ENCODE assay signal across 13 cellular contexts in the genomic region with DNA sequence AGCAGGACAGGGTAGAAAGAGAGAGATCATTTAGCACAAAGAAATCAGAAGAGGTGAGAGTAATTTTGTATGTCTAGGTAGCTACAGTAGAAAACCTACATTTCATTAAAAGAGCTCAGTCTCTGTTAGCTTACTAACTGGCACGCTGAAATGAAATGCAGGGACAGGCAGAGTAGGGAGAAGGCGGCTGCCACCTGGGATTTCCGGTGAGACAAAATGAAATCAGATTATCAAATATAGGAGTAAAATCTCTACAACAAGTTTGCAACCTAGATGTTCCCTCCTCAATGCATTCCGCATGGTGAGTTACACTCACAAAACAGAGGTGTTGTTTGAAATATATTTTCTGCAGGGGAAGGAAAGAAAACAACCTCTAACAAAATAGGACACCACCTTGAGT. TPM values are rescaled to one million over a fixed set of nuclear protein-coding genes. Genes with fewer than 3 reads are reported as not detected.
DNase-seq lines count a peak whose midpoint lies in the region; ATAC-seq and TF ChIP-seq lines count a peak whose summit lies in the region.
"Had no signal": no experiment of that assay in that cellular context is flagged by ENCODE, and none has a peak within 500 bp of the region (broad histone marks: within the 10 kb centered on the region; RNA-seq: fewer than 3 reads in every experiment).

No MANE protein-coding gene starts in this region.

- ATAC-seq in central memory CD8-positive, alpha-beta T cell (replicated peaks; ENCODE audit: extremely low read depth, poor library complexity, severe bottlenecking) = no peak
- no peak for ATAC-seq in HG02885 (IDR thresholded peaks at IDR 0.05; ENCODE audit: poor library complexity, unreplicated experiment)

- peaks cover 72% of the 10 kb centered on the region for H3K4me1 Mint-ChIP-seq in central memory CD8-positive, alpha-beta T cell

- H3K4me3 ChIP-seq in OCI-LY1 (ENCODE audit: low read depth, low read length, poor library complexity, severe bottlenecking) (peak overlapping the region; percentile 32), suprapubic skin (no peak overlapping the region)
- H3K4me3 ChIP-seq: skin epidermis had no signal

- no peaks in the 10 kb centered on the region for H4K20me1 ChIP-seq in OCI-LY1 (ENCODE audit: insufficient read depth, low read length)

- peak overlapping the region; percentile 56 for H3K4me2 ChIP-seq in OCI-LY1 (ENCODE audit: low read length)

- H3K4me1 ChIP-seq in OCI-LY1 (ENCODE audit: insufficient read depth, low read length, severe bottlenecking) (peaks cover 100% of the 10 kb centered on the region), suprapubic skin (no peaks in the 10 kb centered on the region)

- H3K27me3 Mint-ChIP-seq in central memory CD8-positive, alpha-beta T cell = no peaks in the 10 kb centered on the region

- H3K9me3 ChIP-seq in OCI-LY1 (ENCODE audit: low read length) = no peaks in the 10 kb centered on the region
- no peaks in the 10 kb centered on the region for H3K9me3 ChIP-seq in suprapubic skin

- peak overlapping the region; percentile 56 for H3K9ac ChIP-seq in OCI-LY1 (ENCODE audit: low read length)

- peak; percentile 45 for DNase-seq in stimulated activated CD4-positive, alpha-beta T cell treated with anti-CD3 and anti-CD28 coated beads, Interleukin-1b, Interleukin-23, amount 100 ng/mL, for 48 hours
- DNase-seq in stimulated activated CD4-positive, alpha-beta T cell treated with anti-CD3 and anti-CD28 coated beads, Interleukin-4, amount 100 ng/mL, for 4 hours = no peak
- DNase-seq in central memory CD8-positive, alpha-beta T cell (ENCODE audit: low spot score in 2 of 2) = no peak
- DNase-seq in COLO668 (lab: John Stamatoyannopoulos, UW; ENCODE audit: unreplicated experiment) (no peak), suprapubic skin (ENCODE audit: low spot score in 2 of 2) (no peak)
- DNase-seq: brain microvascular endothelial cell; DMS79; effector CD4-positive, alpha-beta T cell; KG1; NCI-H2171 had no signal

- H3K27me3 ChIP-seq in OCI-LY1 (ENCODE audit: insufficient read depth, low read length) = no peaks in the 10 kb centered on the region
- no peaks in the 10 kb centered on the region for H3K27me3 ChIP-seq in suprapubic skin
- H3K27me3 ChIP-seq: brain microvascular endothelial cell had no signal

- no peak overlapping the region for H2AFZ ChIP-seq in OCI-LY1 (ENCODE audit: low read length)

- no peaks in the 10 kb centered on the region for H3K9me2 ChIP-seq in OCI-LY1 (ENCODE audit: low read depth, low read length)

- TF ChIP-seq POLR2A in suprapubic skin (IDR thresholded peaks at IDR 0.05) = no peak

- H3K36me3 Mint-ChIP-seq in central memory CD8-positive, alpha-beta T cell (ENCODE audit: insufficient read depth) = peaks cover 28% of the 10 kb centered on the region

- peak overlapping the region; percentile 84 for H3K27ac Mint-ChIP-seq in central memory CD8-positive, alpha-beta T cell (ENCODE audit: low read depth)

- H3K36me3 ChIP-seq in OCI-LY1 (ENCODE audit: insufficient read depth, low read length) (peaks cover 82% of the 10 kb centered on the region), suprapubic skin (peaks cover 25% of the 10 kb centered on the region)

- peaks cover 7% of the 10 kb centered on the region; the same call in 1 of the 2 replicates for H3K79me2 ChIP-seq in OCI-LY1 (ENCODE audit: insufficient read depth, low read length)

- TF ChIP-seq CTCF in OCI-LY1 (IDR thresholded peaks at IDR 0.05; ENCODE audit: low read length) (no peak), suprapubic skin (IDR thresholded peaks at IDR 0.05) (no peak)

- H3F3A ChIP-seq in OCI-LY1 (ENCODE audit: insufficient read depth, low read length) = peaks cover 7% of the 10 kb centered on the region; the same call in 1 of the 2 replicates

- no peak for TF ChIP-seq EP300 in suprapubic skin (IDR thresholded peaks at IDR 0.05)

- WGBS in suprapubic skin = 68% methylated on average over 4 of the region's 4 CpGs

- H3K27ac ChIP-seq in OCI-LY1 (ENCODE audit: low read depth, low read length, poor library complexity, severe bottlenecking) (peak overlapping the region; percentile 92), suprapubic skin (no peak overlapping the region)
- H3K27ac ChIP-seq: brain microvascular endothelial cell had no signal

- peak overlapping the region; percentile 49 for H3K4me3 Mint-ChIP-seq in central memory CD8-positive, alpha-beta T cell

- H3K9me3 Mint-ChIP-seq in central memory CD8-positive, alpha-beta T cell = no peaks in the 10 kb centered on the region

RNA-seq across cellular contexts. Expression of gene VOPP1, which starts 55.9 kb away (rescaled TPM):
- total RNA-seq in suprapubic skin = 10 to 100 TPM; 15.7 to 24.9 (median 20.3) TPM
